1 cellular context compared by ENCODE assay signal in the genomic region with DNA sequence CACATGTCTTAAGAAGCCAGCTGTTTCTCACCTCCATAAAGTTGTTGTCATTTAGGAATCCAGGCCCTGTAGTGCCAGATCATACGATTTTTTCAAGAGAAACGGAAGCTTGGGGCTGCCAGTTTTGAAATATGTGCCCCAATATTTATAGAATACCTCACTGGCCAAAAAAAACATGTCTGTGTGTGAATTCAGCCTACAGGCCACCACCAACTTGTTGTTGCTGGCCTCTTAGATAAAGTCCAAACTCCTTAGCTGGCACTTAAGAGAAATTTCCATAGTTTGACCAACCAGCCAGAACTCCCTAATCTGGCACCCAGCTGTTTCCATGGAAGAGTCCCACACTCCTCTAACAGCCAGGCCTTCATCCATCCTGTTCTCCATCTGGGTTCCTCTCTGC.
TF ChIP-seq lines count a peak whose summit lies in the region.

No MANE protein-coding gene starts in this region.

TF ChIP-seq in endothelial cell of umbilical vein, 7 proteins besides CTCF, POLR2A, EP300 and RAD21 (continued from another document):
- TF ChIP-seq MAX (IDR thresholded peaks at IDR 0.05; ENCODE audit: insufficient read depth, insufficient read length) (no peak), GATA2 (IDR thresholded peaks at IDR 0.05; ENCODE audit: insufficient read depth, insufficient read length, low read depth, low read length) (no peak)
